ENCODE assay signal across 25 cellular contexts in the genomic region with DNA sequence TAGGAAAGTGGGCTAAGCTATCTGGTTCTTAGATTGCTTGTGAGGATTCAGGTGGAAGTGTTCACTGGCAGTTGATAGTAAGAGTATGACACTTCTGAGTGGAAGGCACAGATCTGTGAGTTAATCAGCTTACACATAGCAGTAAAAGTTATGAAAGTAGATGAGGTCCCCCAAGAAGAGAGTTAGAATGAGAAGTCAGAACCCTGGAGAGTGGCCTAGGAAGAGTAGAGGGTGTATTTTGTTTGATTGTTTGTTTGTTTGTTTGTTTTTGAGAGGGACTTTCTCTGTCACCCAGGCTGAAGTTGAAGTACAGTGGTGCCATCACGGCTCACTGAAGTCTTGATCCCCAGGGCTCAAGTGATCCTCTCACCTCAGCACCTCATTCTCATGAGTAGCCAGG. TPM values are rescaled to one million over a fixed set of nuclear protein-coding genes. Genes with fewer than 3 reads are reported as not detected.
DNase-seq lines count a peak whose midpoint lies in the region; ATAC-seq and TF ChIP-seq lines count a peak whose summit lies in the region.
"Had no signal": no experiment of that assay in that cellular context is flagged by ENCODE, and none has a peak within 500 bp of the region (broad histone marks: within the 10 kb centered on the region; RNA-seq: fewer than 3 reads in every experiment).

No MANE protein-coding gene starts in this region.

- H3K27me3 Mint-ChIP-seq in CD4-positive, CD25-positive, alpha-beta regulatory T cell: no peaks in the 10 kb centered on the region
- peaks cover 0 to 2% of the 10 kb centered on the region in 2 donors for H3K27me3 Mint-ChIP-seq in CD8-positive, alpha-beta memory T cell
- H3K27me3 Mint-ChIP-seq in central memory CD8-positive, alpha-beta T cell: no peaks in the 10 kb centered on the region
- no peaks in the 10 kb centered on the region for H3K27me3 Mint-ChIP-seq in naive thymus-derived CD8-positive, alpha-beta T cell
- H3K27me3 Mint-ChIP-seq in nephron progenitor cell (ENCODE audit: low read depth, poor library complexity): no peaks in the 10 kb centered on the region

- peaks cover 0 to 4% (median 0%) of the 10 kb centered on the region in 7 donors for H3K9me3 Mint-ChIP-seq in CD4-positive, CD25-positive, alpha-beta regulatory T cell
- H3K9me3 Mint-ChIP-seq in CD8-positive, alpha-beta memory T cell: no peaks in the 10 kb centered on the region
- H3K9me3 Mint-ChIP-seq in central memory CD8-positive, alpha-beta T cell: no peaks in the 10 kb centered on the region
- peaks cover 0 to 10% (median 0%) of the 10 kb centered on the region in 9 donors for H3K9me3 Mint-ChIP-seq in naive thymus-derived CD8-positive, alpha-beta T cell
- peaks cover 3% of the 10 kb centered on the region for H3K9me3 Mint-ChIP-seq in nephron progenitor cell

- H3K27ac ChIP-seq in CD4-positive, CD25-positive, alpha-beta regulatory T cell (ENCODE audit: insufficient read depth, low read length, poor library complexity, severe bottlenecking): no peak overlapping the region
- no peak overlapping the region for H3K27ac ChIP-seq in CD8-positive, alpha-beta memory T cell (ENCODE audit: low read depth, low read length)
- H3K27ac ChIP-seq: C4-2B, GM23248, KMS-11, RWPE1 had no signal

- H3K36me3 Mint-ChIP-seq in CD4-positive, CD25-positive, alpha-beta regulatory T cell: peaks cover 17% of the 10 kb centered on the region
- H3K36me3 Mint-ChIP-seq in CD8-positive, alpha-beta memory T cell: peaks cover 0 to 16% (median 6%) of the 10 kb centered on the region in 3 donors
- H3K36me3 Mint-ChIP-seq in central memory CD8-positive, alpha-beta T cell (ENCODE audit: insufficient read depth): peaks cover 5% of the 10 kb centered on the region
- peaks cover 9 to 17% (median 15%) of the 10 kb centered on the region in 3 donors for H3K36me3 Mint-ChIP-seq in naive thymus-derived CD8-positive, alpha-beta T cell
- peaks cover 30% of the 10 kb centered on the region for H3K36me3 Mint-ChIP-seq in nephron progenitor cell (ENCODE audit: low read depth)

- no peaks in the 10 kb centered on the region for H3K9me3 ChIP-seq in CD4-positive, CD25-positive, alpha-beta regulatory T cell (ENCODE audit: control insufficient read depth in 2 of 2, low read length in 2 of 2)
- H3K9me3 ChIP-seq in CD8-positive, alpha-beta memory T cell (ENCODE audit: low read length): no peaks in the 10 kb centered on the region

- H3K27me3 ChIP-seq in CD4-positive, CD25-positive, alpha-beta regulatory T cell (ENCODE audit: control insufficient read depth, insufficient read depth, low read length): no peaks in the 10 kb centered on the region
- H3K27me3 ChIP-seq in CD8-positive, alpha-beta memory T cell (ENCODE audit: insufficient read depth, low read length, poor library complexity, severe bottlenecking): no peaks in the 10 kb centered on the region

- POLR2A ChIA-PET in CD8-positive, alpha-beta memory T cell (lab: Charles Lee): no interaction called here
- POLR2A ChIA-PET in naive thymus-derived CD8-positive, alpha-beta T cell (lab: Charles Lee): no interaction called here

- CTCF ChIA-PET in CD8-positive, alpha-beta memory T cell (lab: Charles Lee): no interaction called here

- no peak overlapping the region for H3K4me3 ChIP-seq in CD4-positive, CD25-positive, alpha-beta regulatory T cell (ENCODE audit: low read depth, low read length)
- no peak overlapping the region for H3K4me3 ChIP-seq in CD8-positive, alpha-beta memory T cell (ENCODE audit: low read length)
- H3K4me3 ChIP-seq: GM12878, GM23248 had no signal

- H3K4me1 Mint-ChIP-seq in CD4-positive, CD25-positive, alpha-beta regulatory T cell: peaks cover 30 to 62% (median 48%) of the 10 kb centered on the region in 4 donors
- H3K4me1 Mint-ChIP-seq in CD8-positive, alpha-beta memory T cell: peaks cover 44 to 70% (median 58%) of the 10 kb centered on the region in 3 donors
- H3K4me1 Mint-ChIP-seq in central memory CD8-positive, alpha-beta T cell: peaks cover 35% of the 10 kb centered on the region
- peaks cover 16 to 48% (median 25%) of the 10 kb centered on the region in 4 donors for H3K4me1 Mint-ChIP-seq in naive thymus-derived CD8-positive, alpha-beta T cell
- H3K4me1 Mint-ChIP-seq in nephron progenitor cell: no peaks in the 10 kb centered on the region

- H3K36me3 ChIP-seq in CD4-positive, CD25-positive, alpha-beta regulatory T cell (ENCODE audit: control insufficient read depth, insufficient read depth, low read length): peaks cover 7% of the 10 kb centered on the region
- no peaks in the 10 kb centered on the region for H3K36me3 ChIP-seq in CD8-positive, alpha-beta memory T cell (ENCODE audit: insufficient read depth, low read length)

- H3K27ac Mint-ChIP-seq in CD4-positive, CD25-positive, alpha-beta regulatory T cell: peak overlapping the region in 2 of 3 donors; percentile 45 to 57
- H3K27ac Mint-ChIP-seq in CD8-positive, alpha-beta memory T cell: peak overlapping the region in 7 of 8 donors; percentile 1 to 75 (median 28)
- H3K27ac Mint-ChIP-seq in central memory CD8-positive, alpha-beta T cell (ENCODE audit: low read depth): peak overlapping the region; percentile 13
- H3K27ac Mint-ChIP-seq in naive thymus-derived CD8-positive, alpha-beta T cell: peak overlapping the region in 7 of 10 donors; percentile 3 to 74 (median 49)
- H3K27ac Mint-ChIP-seq in nephron progenitor cell: no peak overlapping the region

- peaks cover 11% of the 10 kb centered on the region for H3K4me1 ChIP-seq in CD4-positive, CD25-positive, alpha-beta regulatory T cell (ENCODE audit: control insufficient read depth, insufficient read depth, low read length, poor library complexity, severe bottlenecking)
- H3K4me1 ChIP-seq in CD8-positive, alpha-beta memory T cell (ENCODE audit: insufficient read depth, low read length): no peaks in the 10 kb centered on the region

- no peak for ATAC-seq in CD4-positive, CD25-positive, alpha-beta regulatory T cell (ENCODE audit: low read depth in 2 of 2)
- ATAC-seq in central memory CD8-positive, alpha-beta T cell (replicated peaks; ENCODE audit: extremely low read depth, poor library complexity, severe bottlenecking): no peak
- ATAC-seq in naive thymus-derived CD8-positive, alpha-beta T cell: no peak
- ATAC-seq in HG03045 (IDR thresholded peaks at IDR 0.05; ENCODE audit: unreplicated experiment): no peak
- ATAC-seq: GM12878, Panc1 had no signal

- H3K4me3 Mint-ChIP-seq in CD4-positive, CD25-positive, alpha-beta regulatory T cell: peak overlapping the region in 1 of 4 donors; percentile 21
- no peak overlapping the region for H3K4me3 Mint-ChIP-seq in CD8-positive, alpha-beta memory T cell
- no peak overlapping the region for H3K4me3 Mint-ChIP-seq in central memory CD8-positive, alpha-beta T cell
- no peak overlapping the region for H3K4me3 Mint-ChIP-seq in naive thymus-derived CD8-positive, alpha-beta T cell
- H3K4me3 Mint-ChIP-seq in nephron progenitor cell: no peak overlapping the region

- no peak for DNase-seq in CD4-positive, CD25-positive, alpha-beta regulatory T cell
- DNase-seq in CD8-positive, alpha-beta memory T cell: no peak
- no peak for DNase-seq in central memory CD8-positive, alpha-beta T cell (ENCODE audit: low spot score in 2 of 2)
- no peak for DNase-seq in naive thymus-derived CD8-positive, alpha-beta T cell
- DNase-seq in nephron progenitor cell (no peak), DMS153 treated with DMSO at 0.1 percent for 48 hours (lab: John Stamatoyannopoulos, UW; ENCODE audit: unreplicated experiment) (no peak)
- DNase-seq: COR-L47, DMS79, EL, GDM1, GM23248, H7, MM.1S, NCI-H2081, NCI-H2171, NCI-H226, NCI-H510A, NCI-H69, SHP77 treated with DMSO at 0.1 percent for 48 hours had no signal

- no peak for TF ChIP-seq CTCF in nephron progenitor cell (IDR thresholded peaks at IDR 0.05)

RNA-seq across cellular contexts. Expression of a gene that starts 44.1 kb away (rescaled TPM):
- 43.5 TPM for total RNA-seq in CD4-positive, CD25-positive, alpha-beta regulatory T cell
- polyA plus RNA-seq in CD4-positive, CD25-positive, alpha-beta regulatory T cell: 10 to 100 TPM; 14.9 to 17.4 (median 16.5) TPM
- total RNA-seq in CD8-positive, alpha-beta memory T cell: 10 to 100 TPM; 20.0 to 22.2 TPM
- 14.1 TPM for polyA plus RNA-seq in CD8-positive, alpha-beta memory T cell
- total RNA-seq in naive thymus-derived CD8-positive, alpha-beta T cell: 10 to 100 TPM; 48.5 to 55.8 TPM
- polyA plus RNA-seq in naive thymus-derived CD8-positive, alpha-beta T cell: 10 to 100 TPM; 10.6 to 14.7 (median 12.7) TPM
